ENCODE assay signal across 7 cellular contexts in genomic region chr19:14544977-14545715, GRCh38. TPM values are rescaled to one million over a fixed set of nuclear protein-coding genes. Genes with fewer than 3 reads are reported as not detected.
A peak's percentile ranks its signal among the peaks of the same experiment; 100 is the strongest.
DNase-seq lines count a peak whose midpoint lies in the region; ATAC-seq and TF ChIP-seq lines count a peak whose summit lies in the region.
"Had no signal": no experiment of that assay in that cellular context is flagged by ENCODE, and none has a peak within 500 bp of the region (broad histone marks: within the 10 kb centered on the region; RNA-seq: fewer than 3 reads in every experiment).

No MANE protein-coding gene starts in this region.

- no peaks in the 10 kb centered on the region for H3K9me3 Mint-ChIP-seq in activated naive CD4-positive, alpha-beta T cell treated with anti-CD3 and anti-CD28 coated beads, Interleukin-2, amount 50 U/mL, for 24 hours
- no peaks in the 10 kb centered on the region for H3K9me3 Mint-ChIP-seq in activated naive CD4-positive, alpha-beta T cell treated with anti-CD3 and anti-CD28 coated beads, Interleukin-2, amount 50 U/mL, for 72 hours
- no peaks in the 10 kb centered on the region for H3K9me3 Mint-ChIP-seq in type B pancreatic cell

- no peak overlapping the region for H3K4me3 ChIP-seq in heart left ventricle

- peaks cover 3% of the 10 kb centered on the region for H3K36me3 Mint-ChIP-seq in activated naive CD4-positive, alpha-beta T cell treated with anti-CD3 and anti-CD28 coated beads, Interleukin-2, amount 50 U/mL, for 24 hours
- H3K36me3 Mint-ChIP-seq in activated naive CD4-positive, alpha-beta T cell treated with anti-CD3 and anti-CD28 coated beads, Interleukin-2, amount 50 U/mL, for 72 hours, result peaks cover 0 to 13% of the 10 kb centered on the region in 2 donors
- peaks cover 4% of the 10 kb centered on the region for H3K36me3 Mint-ChIP-seq in type B pancreatic cell

- peaks cover 19% of the 10 kb centered on the region for H3K4me1 Mint-ChIP-seq in activated naive CD4-positive, alpha-beta T cell treated with anti-CD3 and anti-CD28 coated beads, Interleukin-2, amount 50 U/mL, for 24 hours
- peaks cover 7% of the 10 kb centered on the region for H3K4me1 Mint-ChIP-seq in type B pancreatic cell (ENCODE audit: unreplicated experiment)

- no peak overlapping the region for H3K4me3 Mint-ChIP-seq in activated naive CD4-positive, alpha-beta T cell treated with anti-CD3 and anti-CD28 coated beads, Interleukin-2, amount 50 U/mL, for 24 hours
- H3K4me3 Mint-ChIP-seq in type B pancreatic cell, result no peak overlapping the region

- H3K4me1 ChIP-seq in heart left ventricle, result peaks cover 0 to 39% (median 20%) of the 10 kb centered on the region in 12 donors

- no peak for DNase-seq in activated naive CD4-positive, alpha-beta T cell treated with anti-CD3 and anti-CD28 coated beads, Interleukin-2, amount 50 U/mL, for 72 hours (ENCODE audit: low spot score in 2 of 2)
- DNase-seq in heart left ventricle (peak; percentile 56 to 86 (median 83)), type B pancreatic cell (ENCODE audit: extremely low spot score, unreplicated experiment) (no peak), AG08395 (ENCODE audit: low spot score) (no peak), NCI-H1930 (lab: John Stamatoyannopoulos, UW) (no peak)
- DNase-seq: erythroblast had no signal

- no peak for TF ChIP-seq CTCF in heart left ventricle (IDR thresholded peaks at IDR 0.05)
- TF ChIP-seq CTCF in type B pancreatic cell (conservative IDR thresholded peaks at IDR 0.05), result no peak

- ATAC-seq in activated naive CD4-positive, alpha-beta T cell treated with anti-CD3 and anti-CD28 coated beads, Interleukin-2, amount 50 U/mL, for 72 hours, result no peak
- ATAC-seq in heart left ventricle, result peak; percentile 72 to 84 (median 76)

- peak overlapping the region; percentile 84 for H3K27ac Mint-ChIP-seq in activated naive CD4-positive, alpha-beta T cell treated with anti-CD3 and anti-CD28 coated beads, Interleukin-2, amount 50 U/mL, for 24 hours
- peak overlapping the region in 1 of 2 donors; percentile 73 for H3K27ac Mint-ChIP-seq in activated naive CD4-positive, alpha-beta T cell treated with anti-CD3 and anti-CD28 coated beads, Interleukin-2, amount 50 U/mL, for 72 hours
- peak overlapping the region; percentile 90 for H3K27ac Mint-ChIP-seq in type B pancreatic cell

- peaks cover 0 to 24% (median 6%) of the 10 kb centered on the region in 9 donors for H3K36me3 ChIP-seq in heart left ventricle

- H3K27me3 ChIP-seq in heart left ventricle, result no peaks in the 10 kb centered on the region

- H3K27ac ChIP-seq in heart left ventricle, result peak overlapping the region in 2 of 12 donors; percentile 20 to 54

- 56 to 78% (median 67%) methylated on average over 21 of the region's 21 CpGs for WGBS in heart left ventricle, 4 donors

- TF ChIP-seq POLR2A in heart left ventricle (IDR thresholded peaks at IDR 0.05), result no peak

- H3K9me3 ChIP-seq in heart left ventricle, result no peaks in the 10 kb centered on the region

- intact Hi-C loops in heart left ventricle (cut with DNase I), result no loop called here

- no peaks in the 10 kb centered on the region for H3K27me3 Mint-ChIP-seq in activated naive CD4-positive, alpha-beta T cell treated with anti-CD3 and anti-CD28 coated beads, Interleukin-2, amount 50 U/mL, for 24 hours
- H3K27me3 Mint-ChIP-seq in type B pancreatic cell, result no peaks in the 10 kb centered on the region

RNA-seq across cellular contexts. Expression of gene TECR, which starts 15.8 kb away (rescaled TPM):
- total RNA-seq in activated naive CD4-positive, alpha-beta T cell treated with anti-CD3 and anti-CD28 coated beads, Interleukin-2, amount 50 U/mL, for 72 hours, result 100 to 1,000 TPM; 116 to 118 TPM
- 10 to 100 TPM; 48.1 to 88.4 (median 71.7) TPM for total RNA-seq in heart left ventricle
- polyA plus RNA-seq in heart left ventricle, result 100 to 1,000 TPM in 1 of 2 donors, 10 to 100 TPM in 1; 71.4 to 102 TPM
- 171 and 240 TPM in 2 replicates for total RNA-seq in type B pancreatic cell (ENCODE audit: low replicate concordance)

RNA-seq across cellular contexts. Expression of gene NDUFB7, which starts 26.7 kb away (rescaled TPM):
- 100 to 1,000 TPM; 111 to 129 TPM for total RNA-seq in activated naive CD4-positive, alpha-beta T cell treated with anti-CD3 and anti-CD28 coated beads, Interleukin-2, amount 50 U/mL, for 72 hours
- total RNA-seq in heart left ventricle (1,000 to 10,000 TPM in 1 of 9 donors, 100 to 1,000 TPM in 8; 290 to 1,084 (median 402) TPM), type B pancreatic cell (ENCODE audit: low replicate concordance) (137 and 188 TPM in 2 replicates)
- 1,000 to 10,000 TPM in 1 of 2 donors, 100 to 1,000 TPM in 1; 782 to 1,747 TPM for polyA plus RNA-seq in heart left ventricle

RNA-seq across cellular contexts. Expression of gene DNAJB1, which starts 26.9 kb away (rescaled TPM):
- total RNA-seq in activated naive CD4-positive, alpha-beta T cell treated with anti-CD3 and anti-CD28 coated beads, Interleukin-2, amount 50 U/mL, for 72 hours, result 100 to 1,000 TPM in 1 of 2 donors, 10 to 100 TPM in 1; 59.5 to 124 TPM
- 10 to 100 TPM; 34.7 to 70.6 (median 44.8) TPM for total RNA-seq in heart left ventricle
- 10 to 100 TPM; 27.5 to 69.1 TPM for polyA plus RNA-seq in heart left ventricle
- 142 and 277 TPM in 2 replicates for total RNA-seq in type B pancreatic cell (ENCODE audit: low replicate concordance)

RNA-seq across cellular contexts. Expression of gene CLEC17A, which starts 37.7 kb away (rescaled TPM):
- under 1 TPM; 0.16 to 0.43 TPM for total RNA-seq in activated naive CD4-positive, alpha-beta T cell treated with anti-CD3 and anti-CD28 coated beads, Interleukin-2, amount 50 U/mL, for 72 hours
- total RNA-seq in heart left ventricle (under 1 TPM in 1 of 9 donors, not detected in 8; 0.10 TPM), type B pancreatic cell (ENCODE audit: low replicate concordance) (not detected in 2 replicates)
- not detected for polyA plus RNA-seq in heart left ventricle

RNA-seq across cellular contexts. Expression of gene GIPC1, which starts 49.2 kb away (rescaled TPM):
- 10 to 100 TPM; 24.8 to 33.3 TPM for total RNA-seq in activated naive CD4-positive, alpha-beta T cell treated with anti-CD3 and anti-CD28 coated beads, Interleukin-2, amount 50 U/mL, for 72 hours
- total RNA-seq in heart left ventricle (10 to 100 TPM; 44.9 to 82.7 (median 49.3) TPM), type B pancreatic cell (ENCODE audit: low replicate concordance) (123 and 308 TPM in 2 replicates)
- polyA plus RNA-seq in heart left ventricle, result 10 to 100 TPM; 54.9 to 87.4 TPM

Comparison
In these comparisons a context has a peak if more than half of its experiments do, and no peak if none do; other contexts are left out.
1. ATAC-seq: peak in heart left ventricle (4 of 4); none in activated naive CD4-positive, alpha-beta T cell treated with anti-CD3 and anti-CD28 coated beads, Interleukin-2, amount 50 U/mL, for 72 hours (0 of 2).
2. DNase-seq: peak in heart left ventricle (5 of 5); none in activated naive CD4-positive, alpha-beta T cell treated with anti-CD3 and anti-CD28 coated beads, Interleukin-2, amount 50 U/mL, for 72 hours (0 of 2), type B pancreatic cell (single experiment), AG08395 (single experiment) and NCI-H1930 (0 of 2).